Comparison of ENCODE assay signal across 22 cellular contexts in genomic region chr12:33330940-33331339, GRCh38.
"Had no signal": no experiment of that assay in that cellular context is flagged by ENCODE, and none has a peak within 500 bp of the region (broad histone marks: within the 10 kb centered on the region; RNA-seq: fewer than 3 reads in every experiment).

No MANE protein-coding gene starts in this region.

- DNase-seq: activated CD4-positive, alpha-beta T cell treated with anti-CD3 and anti-CD28 coated beads for 4 hours; activated CD4-positive, alpha-beta T cell treated with anti-CD3 and anti-CD28 coated beads, Interleukin-2, amount 50 U/mL, for 48 hours; activated CD4-positive, CD25-positive, alpha-beta regulatory T cell; activated CD8-positive, alpha-beta memory T cell treated with anti-CD3 and anti-CD28 coated beads, Interleukin-2, amount 50 U/mL, for 48 hours; activated naive CD4-positive, alpha-beta T cell treated with Interleukin-2 at 50 U/mL for 16 hours; activated naive CD8-positive, alpha-beta T cell treated with anti-CD3 and anti-CD28 coated beads for 36 hours; activated T-cell treated with anti-CD3 and anti-CD28 coated beads, Interleukin-2, amount 50 U/mL, for 48 hours; central memory CD4-positive, alpha-beta T cell; dermis blood vessel endothelial cell; effector CD8-positive, alpha-beta T cell; foreskin melanocyte; immature natural killer cell; left lung; natural killer cell; retina; stimulated activated CD4-positive, alpha-beta T cell treated with anti-CD3 and anti-CD28 coated beads, Interleukin-4, amount 100 ng/mL, for 1 hour; stimulated activated naive CD4-positive, alpha-beta T cell had no signal

- H3K27me3 ChIP-seq: left lung, vagina had no signal

- H3K9me3 Mint-ChIP-seq: activated naive CD8-positive, alpha-beta T cell treated with anti-CD3 and anti-CD28 coated beads for 36 hours had no signal

- H3K4me3 ChIP-seq: left lung, lung, thoracic aorta, vagina had no signal

- H3K4me3 Mint-ChIP-seq: activated naive CD8-positive, alpha-beta T cell treated with anti-CD3 and anti-CD28 coated beads for 36 hours; immature natural killer cell; natural killer cell; type B pancreatic cell had no signal

- H3K4me1 ChIP-seq: left lung, vagina had no signal

- FAIRE-seq: astrocyte had no signal

- H3K27ac ChIP-seq: left lung, thoracic aorta, vagina had no signal

- H3K27me3 Mint-ChIP-seq: activated naive CD8-positive, alpha-beta T cell treated with anti-CD3 and anti-CD28 coated beads for 36 hours; type B pancreatic cell had no signal

- H3K27ac Mint-ChIP-seq: activated naive CD8-positive, alpha-beta T cell treated with anti-CD3 and anti-CD28 coated beads for 36 hours; immature natural killer cell; natural killer cell; type B pancreatic cell had no signal

- H3K4me1 Mint-ChIP-seq: activated naive CD8-positive, alpha-beta T cell treated with anti-CD3 and anti-CD28 coated beads for 36 hours; immature natural killer cell; natural killer cell had no signal

- H3K9me3 ChIP-seq: left lung, thoracic aorta, vagina had no signal

- H3K36me3 ChIP-seq: left lung, thoracic aorta, vagina had no signal

- H3K36me3 Mint-ChIP-seq: activated naive CD8-positive, alpha-beta T cell treated with anti-CD3 and anti-CD28 coated beads for 36 hours; natural killer cell; type B pancreatic cell had no signal
